2 cellular contexts compared by ENCODE assay signal in genomic region chr2:36058076-36058475, GRCh38.
A peak's percentile ranks its signal among the peaks of the same experiment; 100 is the strongest.
TF ChIP-seq lines count a peak whose summit lies in the region.

No MANE protein-coding gene starts in this region.

TF ChIP-seq in HepG2, 621 proteins besides CTCF, POLR2A, EP300 and RAD21:
- no peak for TF ChIP-seq MXI1 (IDR thresholded peaks at IDR 0.05; ENCODE audit: borderline replicate concordance, low read depth, low read length)
- TF ChIP-seq BHLHE40 (IDR thresholded peaks at IDR 0.05; ENCODE audit: low read length) = no peak
- peak; percentile 24; the same call in 1 of the 2 replicates for TF ChIP-seq ATF7 (IDR thresholded peaks at IDR 0.05)
- TF ChIP-seq ATF7 (CRISPR knock-in tag; IDR thresholded peaks at IDR 0.05) = no peak
- no peak for TF ChIP-seq E2F5 (CRISPR knock-in tag; conservative IDR thresholded peaks at IDR 0.05)

TF ChIP-seq in endothelial cell of umbilical vein, 7 proteins besides CTCF, POLR2A, EP300 and RAD21 (continued from another document):
- TF ChIP-seq MYC (IDR thresholded peaks at IDR 0.05; ENCODE audit: low read depth, low read length) = no peak
- no peak for TF ChIP-seq FOS (IDR thresholded peaks at IDR 0.05; ENCODE audit: borderline replicate concordance, insufficient read depth, low read length)
- no peak for TF ChIP-seq POLR2AphosphoS5 (IDR thresholded peaks at IDR 0.05; ENCODE audit: insufficient read depth, low read depth, low read length)
- TF ChIP-seq JUN (IDR thresholded peaks at IDR 0.05; ENCODE audit: borderline replicate concordance, insufficient read depth, insufficient read length, low read depth) = peak; percentile 6
- TF ChIP-seq MAX (IDR thresholded peaks at IDR 0.05; ENCODE audit: insufficient read depth, insufficient read length) = no peak
- TF ChIP-seq EZH2 (IDR thresholded peaks at IDR 0.05; ENCODE audit: borderline replicate concordance, low read depth, low read length, severe bottlenecking) = no peak
